ENCODE assay signal across 8 cellular contexts in genomic region chr17:4249452-4250029, GRCh38. TPM values are rescaled to one million over a fixed set of nuclear protein-coding genes. Genes with fewer than 3 reads are reported as not detected.
DNase-seq lines count a peak whose midpoint lies in the region; FAIRE-seq and TF ChIP-seq lines count a peak whose summit lies in the region.

No MANE protein-coding gene starts in this region.

- H3K9me2 ChIP-seq in OCI-LY7 (ENCODE audit: insufficient read depth, low read length), result no peaks in the 10 kb centered on the region

- H3K4me3 ChIP-seq in AG04450 (ENCODE audit: low read depth, low read length) (no peak overlapping the region), OCI-LY7 (ENCODE audit: low read depth, low read length, poor library complexity, severe bottlenecking) (no peak overlapping the region), colonic mucosa (no peak overlapping the region), neutrophil (ENCODE audit: low read depth in 1 of 2, low read length in 1 of 2) (no peak overlapping the region)

- FAIRE-seq in GM12892 (lab: Jason Lieb, UNC), result peak; percentile 53

- H3K36me3 ChIP-seq in OCI-LY7 (ENCODE audit: insufficient read depth, low read length) (peaks cover 49% of the 10 kb centered on the region), colonic mucosa (no peaks in the 10 kb centered on the region), neutrophil (peaks cover 11% of the 10 kb centered on the region)

- POLR2A ChIA-PET in AG04450 (lab: Yijun Ruan, JAX), result interaction anchor here (0.5 kb wide), 1 partner anchor 9 kb away, joined by 3 read pairs; no protein-coding TSS in a partner anchor
- POLR2A ChIA-PET in OCI-LY7 (lab: Charles Lee), result interaction anchor here (0.7 kb wide), 1 partner anchor 16 kb away, joined by 3 read pairs; no protein-coding TSS in a partner anchor

- H3K9me3 ChIP-seq in AG04450 (ENCODE audit: control insufficient read depth, insufficient read depth, low read length) (no peaks in the 10 kb centered on the region), OCI-LY7 (ENCODE audit: low read length) (no peaks in the 10 kb centered on the region), colonic mucosa (no peaks in the 10 kb centered on the region), neutrophil (no peaks in the 10 kb centered on the region)

- CTCF ChIA-PET in AG04450 (lab: Charles Lee) (interaction anchor here (0.6 to 4.6 kb wide), 19 partner anchors 9 to 156 kb away, joined by 3 to 35 read pairs (median 4); no protein-coding TSS in a partner anchor), OCI-LY7 (lab: Charles Lee; ENCODE audit: unreplicated experiment) (no interaction called here)

- H3K4me1 ChIP-seq in OCI-LY7 (ENCODE audit: insufficient read depth, low read length, poor library complexity, severe bottlenecking) (peaks cover 4% of the 10 kb centered on the region), colonic mucosa (peaks cover 21% of the 10 kb centered on the region), neutrophil (ENCODE audit: control insufficient read depth in 1 of 2, insufficient read depth in 1 of 2, low read depth in 1 of 2, low read length in 1 of 2) (peaks cover 43 to 48% of the 10 kb centered on the region in 2 experiments)

- H2AFZ ChIP-seq in OCI-LY7 (ENCODE audit: low read length), result no peak overlapping the region

- no peak overlapping the region for H3K9ac ChIP-seq in colonic mucosa (ENCODE audit: low read depth in 2 of 2, low read length in 2 of 2)

- H4K20me1 ChIP-seq in OCI-LY7 (ENCODE audit: insufficient read depth, low read length), result peaks cover 38% of the 10 kb centered on the region

- TF ChIP-seq CTCF in AG04450 (IDR thresholded peaks at IDR 0.05; ENCODE audit: low read depth, low read length), result peak; percentile 63
- TF ChIP-seq CTCF in OCI-LY7 (conservative IDR thresholded peaks at IDR 0.05; ENCODE audit: low read length), result peak; percentile 75
- TF ChIP-seq CTCF in colonic mucosa (IDR thresholded peaks at IDR 0.05), result peak; percentile 37
- no peak for TF ChIP-seq CTCF in neutrophil (IDR thresholded peaks at IDR 0.05)

- no peaks in the 10 kb centered on the region for H3K27me3 ChIP-seq in AG04450 (ENCODE audit: control insufficient read depth, insufficient read depth, low read length)
- H3K27me3 ChIP-seq in colonic mucosa, result no peaks in the 10 kb centered on the region
- H3K27me3 ChIP-seq in neutrophil, result no peaks in the 10 kb centered on the region

- no TSS peak for BruUV-seq in OCI-LY7 (replicated peaks; lab: Mats Ljungman, UMichigan)

- H3K27ac ChIP-seq in AG04450 (ENCODE audit: low read depth, low read length) (no peak overlapping the region), OCI-LY7 (ENCODE audit: low read depth, low read length, poor library complexity, severe bottlenecking) (no peak overlapping the region), colonic mucosa (no peak overlapping the region), neutrophil (peak overlapping the region; percentile 74)

- intact Hi-C loops in OCI-LY7 (cut with micrococcal nuclease; ENCODE audit: unreplicated experiment), result no loop called here
- intact Hi-C loops in colonic mucosa (cut with DNase I), result no loop called here

- peaks cover 92% of the 10 kb centered on the region for H3K79me2 ChIP-seq in OCI-LY7 (ENCODE audit: insufficient read depth, low read depth, low read length)

- no peak for TF ChIP-seq POLR2A in GM12892 (IDR thresholded peaks at IDR 0.05; ENCODE audit: low read depth, low read length)

- DNase-seq in AG04450 (ENCODE audit: low read depth, low spot score) (no peak), GM12892 (ENCODE audit: insufficient read length) (no peak), OCI-LY7 (ENCODE audit: low spot score) (peak; percentile 60), colonic mucosa (no peak), islet precursor cell (no peak), NCI-H526 treated with DMSO at 0.1 percent for 48 hours (lab: John Stamatoyannopoulos, UW) (no peak), superior temporal gyrus (ENCODE audit: extremely low spot score) (no peak)

- no peak overlapping the region for H3K4me2 ChIP-seq in OCI-LY7 (ENCODE audit: low read length)

RNA-seq across cellular contexts. Expression of gene ANKFY1, which starts 14.2 kb away (rescaled TPM):
- polyA plus RNA-seq in AG04450 (2011; rRNA removed), result 38.8 and 42.8 TPM in 2 replicates
- 67.3 and 83.3 TPM in 2 replicates for polyA minus RNA-seq in AG04450 (2011; rRNA and poly(A)+ RNA removed)
- 17.2 TPM for polyA plus RNA-seq in GM12892 (2012; ENCODE audit: missing spikeins)
- total RNA-seq in OCI-LY7 (2014; rRNA removed; shearing (Covaris generic)), result 25.8 and 25.9 TPM in 2 replicates
- total RNA-seq in OCI-LY7 (2022) (56.2 and 56.7 TPM in 2 replicates), colonic mucosa (10 to 100 TPM; 43.8 to 51.8 TPM)
